In genomic region chr9:124821247-124821623, GRCh38 we compare ENCODE assay signal across 30 cellular contexts. TPM values are rescaled to one million over a fixed set of nuclear protein-coding genes. Genes with fewer than 3 reads are reported as not detected.
DNase-seq lines count a peak whose midpoint lies in the region; ATAC-seq, FAIRE-seq and TF ChIP-seq lines count a peak whose summit lies in the region.
"Had no signal": no experiment of that assay in that cellular context is flagged by ENCODE, and none has a peak within 500 bp of the region (broad histone marks: within the 10 kb centered on the region; RNA-seq: fewer than 3 reads in every experiment).

No MANE protein-coding gene starts in this region.

- ATAC-seq in HepG2, result no peak
- ATAC-seq in right lobe of liver, result no peak
- no peak for ATAC-seq in HG03139 (IDR thresholded peaks at IDR 0.05; ENCODE audit: unreplicated experiment)
- ATAC-seq: Panc1 had no signal

- POLR2A ChIA-PET in HepG2 (lab: Yijun Ruan, JAX), result no interaction called here

- no peak overlapping the region for H2BK12ac ChIP-seq in neuronal stem cell (ENCODE audit: low read length)

- no TSS peak for BruUV-seq in HepG2 (replicated peaks; lab: Mats Ljungman, UMichigan)
- no TSS peak for BruUV-seq in mammary epithelial cell (replicated peaks; lab: Mats Ljungman, UMichigan)

- no peak for TF ChIP-seq POLR2A in HepG2 (IDR thresholded peaks at IDR 0.05; ENCODE audit: insufficient read depth in 1 of 2, low read depth in 2 of 2, low read length in 2 of 2)
- TF ChIP-seq POLR2A in right lobe of liver (IDR thresholded peaks at IDR 0.05), result no peak
- no peak for TF ChIP-seq POLR2A in esophagus squamous epithelium (IDR thresholded peaks at IDR 0.05)

- WGBS in HepG2 (ENCODE audit: low lambda C conversion rate), result 67% methylated on average over 3 of the region's 3 CpGs
- 63% methylated on average over 3 of the region's 3 CpGs for WGBS in right lobe of liver (ENCODE audit: insufficient coverage, low coverage, low lambda C conversion rate, missing lambda C conversion rate)
- WGBS in esophagus squamous epithelium, 2 donors, result 45 to 76% methylated on average over 2 to 3 of the region's 3 CpGs
- WGBS in neuronal stem cell (ENCODE audit: extremely low coverage in 2 of 2, insufficient read length in 2 of 2, insufficient replicate concordance in 1 of 2), 2 donors, result no CpG with 5 or more reads among the region's 3 CpGs
- 71% methylated on average over 3 of the region's 3 CpGs for WGBS in mammary epithelial cell (ENCODE audit: low coverage, missing lambda C conversion rate)

- H2BK120ac ChIP-seq in neuronal stem cell (ENCODE audit: low read depth, low read length), result no peak overlapping the region

- TF ChIP-seq EP300 in HepG2 (IDR thresholded peaks at IDR 0.05; ENCODE audit: low read depth in 2 of 2, low read length in 2 of 2) (no peak), HepG2 (CRISPR knock-in tag; IDR thresholded peaks at IDR 0.05; ENCODE audit: borderline replicate concordance) (no peak)

- H4K20me1 ChIP-seq in HepG2 (ENCODE audit: insufficient read depth, low read length) (no peaks in the 10 kb centered on the region), mammary epithelial cell (ENCODE audit: insufficient read depth, low read length) (no peaks in the 10 kb centered on the region)

- H3K4me1 ChIP-seq in HepG2 (ENCODE audit: insufficient read depth, low read length) (peaks cover 56% of the 10 kb centered on the region), right lobe of liver (peaks cover 0 to 4% (median 0%) of the 10 kb centered on the region in 4 donors), esophagus squamous epithelium (peaks cover 22 to 51% (median 28%) of the 10 kb centered on the region in 3 donors), neuronal stem cell (ENCODE audit: control insufficient read depth in 2 of 2, insufficient read depth in 1 of 2, low read depth in 1 of 2, low read length in 2 of 2) (peaks cover 2 to 4% of the 10 kb centered on the region in 2 donors), mammary epithelial cell (ENCODE audit: insufficient read depth, low read length) (peaks cover 31% of the 10 kb centered on the region)

- H2BK15ac ChIP-seq in neuronal stem cell (ENCODE audit: low read length), result no peak overlapping the region

- H3K36me3 ChIP-seq in HepG2 (replicated peaks in 1 of 2; ENCODE audit: control insufficient read depth in 1 of 2, insufficient read depth in 2 of 2, low read length in 2 of 2), result no peaks in the 10 kb centered on the region
- no peaks in the 10 kb centered on the region for H3K36me3 ChIP-seq in right lobe of liver
- H3K36me3 ChIP-seq in esophagus squamous epithelium, result no peaks in the 10 kb centered on the region
- H3K36me3 ChIP-seq in neuronal stem cell (replicated peaks in 1 of 2; ENCODE audit: control insufficient read depth in 2 of 2, insufficient read depth in 2 of 2, low read length in 2 of 2), result no peaks in the 10 kb centered on the region
- no peaks in the 10 kb centered on the region for H3K36me3 ChIP-seq in mammary epithelial cell (ENCODE audit: insufficient read depth, low read length)
- H3K36me3 ChIP-seq: BE2C had no signal

- H3K18ac ChIP-seq in neuronal stem cell (ENCODE audit: low read length), result no peak overlapping the region

- H3K23ac ChIP-seq in neuronal stem cell (ENCODE audit: low read depth, low read length, poor library complexity), result no peak overlapping the region

- intact Hi-C loops in HepG2 (cut with micrococcal nuclease; ENCODE audit: unreplicated experiment) (no loop called here), right lobe of liver (cut with DNase I) (no loop called here), esophagus squamous epithelium (cut with DNase I) (no loop called here), mammary epithelial cell (cut with micrococcal nuclease) (no loop called here)

- no peak overlapping the region for H3K14ac ChIP-seq in neuronal stem cell (ENCODE audit: low read length)

- TF ChIP-seq CTCF in HepG2 (CRISPR knock-in tag; IDR thresholded peaks at IDR 0.05) (no peak), right lobe of liver (IDR thresholded peaks at IDR 0.05) (no peak), esophagus squamous epithelium (IDR thresholded peaks at IDR 0.05) (no peak), mammary epithelial cell (conservative IDR thresholded peaks at IDR 0.05 in 1 of 2, IDR thresholded peaks at IDR 0.05 in 1 of 2; ENCODE audit: extremely low read depth in 1 of 2, insufficient read depth in 1 of 2, low read depth in 1 of 2, low read length in 2 of 2) (no peak)

- CTCF ChIA-PET in HepG2 (lab: Yijun Ruan, JAX; ENCODE audit: low intra/inter-chr PET ratio, low total read pairs) (no interaction called here), mammary epithelial cell (lab: Charles Lee; ENCODE audit: low non-redundant PET) (no interaction called here)

- no peak overlapping the region for H4K8ac ChIP-seq in neuronal stem cell (ENCODE audit: low read depth, low read length)

- no peaks in the 10 kb centered on the region for H3K79me1 ChIP-seq in neuronal stem cell (ENCODE audit: low read depth, low read length)

- H3K27me3 ChIP-seq in HepG2 (ENCODE audit: control insufficient read depth in 1 of 2, insufficient read depth in 2 of 2, low read length in 2 of 2) (no peaks in the 10 kb centered on the region), right lobe of liver (no peaks in the 10 kb centered on the region), esophagus squamous epithelium (no peaks in the 10 kb centered on the region), neuronal stem cell (ENCODE audit: control insufficient read depth in 3 of 3, insufficient read depth in 3 of 3, low read depth in 1 of 3, low read length in 3 of 3) (peaks cover 0 to 6% (median 0%) of the 10 kb centered on the region in 3 experiments), mammary epithelial cell (ENCODE audit: insufficient read depth, low read length) (no peaks in the 10 kb centered on the region)
- H3K27me3 ChIP-seq: BE2C had no signal

- H3K4me3 ChIP-seq in HepG2 (replicated peaks in 1 of 3; ENCODE audit: insufficient read depth in 1 of 3, low read depth in 2 of 3, low read length in 3 of 3) (no peak overlapping the region), right lobe of liver (no peak overlapping the region), esophagus squamous epithelium (no peak overlapping the region), neuronal stem cell (ENCODE audit: low read length in 2 of 2) (no peak overlapping the region), mammary epithelial cell (replicated peaks in 1 of 3; ENCODE audit: insufficient read depth in 1 of 3, low read depth in 2 of 3, low read length in 3 of 3) (no peak overlapping the region)

- H3K79me2 ChIP-seq in HepG2 (ENCODE audit: insufficient read depth, low read length) (no peaks in the 10 kb centered on the region), mammary epithelial cell (ENCODE audit: insufficient read depth, low read length) (no peaks in the 10 kb centered on the region)

- H3K4ac ChIP-seq in neuronal stem cell (ENCODE audit: low read length), result no peak overlapping the region

- H3K27ac ChIP-seq in HepG2 (ENCODE audit: extremely low read length, insufficient read depth, low read length) (no peak overlapping the region), right lobe of liver (no peak overlapping the region), esophagus squamous epithelium (peak overlapping the region; percentile 17 to 94 (median 71)), neuronal stem cell (replicated peaks; ENCODE audit: low read length) (no peak overlapping the region), mammary epithelial cell (ENCODE audit: insufficient read depth, low read depth, low read length) (no peak overlapping the region)
- H3K27ac ChIP-seq: 22Rv1, KMS-11 had no signal

- DNase-seq in HepG2 (ENCODE audit: low spot score) (no peak), right lobe of liver (no peak), esophagus squamous epithelium (lab: John Stamatoyannopoulos, UW) (no peak), neuronal stem cell (ENCODE audit: low spot score) (no peak), mammary epithelial cell (no peak), foreskin melanocyte (no peak)
- no peak for DNase-seq in NK-92 treated with Interleukin-12 subunit alpha and Interleukin-12 subunit beta, amount 100 ng/mL, for 24 hours (lab: John Stamatoyannopoulos, UW)
- DNase-seq: ACHN, BE2C, Calu3, DMS79 treated with DMSO at 0.1 percent for 48 hours, GF-D8, HCEC 1CT, NCI-H1048, NCI-H1417, NCI-H1694, NCI-H2029 treated with DMSO at 0.1 percent for 48 hours, NCI-H2227 treated with DMSO at 0.1 percent for 48 hours, NCI-H526 treated with DMSO at 0.1 percent for 48 hours, SIG-M5, SK-N-SH had no signal

- H3K9me3 ChIP-seq in HepG2 (ENCODE audit: low read length) (no peaks in the 10 kb centered on the region), right lobe of liver (no peaks in the 10 kb centered on the region), esophagus squamous epithelium (no peaks in the 10 kb centered on the region), neuronal stem cell (replicated peaks in 1 of 2; ENCODE audit: control insufficient read depth in 2 of 2, insufficient read depth in 1 of 2, low read depth in 1 of 2, low read length in 2 of 2) (no peaks in the 10 kb centered on the region), mammary epithelial cell (replicated peaks; ENCODE audit: insufficient read depth, low read length) (no peaks in the 10 kb centered on the region)
- H3K9me3 ChIP-seq: BE2C, SK-N-SH had no signal

- H3K9ac ChIP-seq in HepG2 (ENCODE audit: insufficient read depth, low read depth, low read length) (no peak overlapping the region), neuronal stem cell (ENCODE audit: low read depth, low read length, poor library complexity) (no peak overlapping the region), mammary epithelial cell (ENCODE audit: insufficient read depth, low read length) (no peak overlapping the region)
- H3K9ac ChIP-seq: KMS-11, SK-N-SH had no signal

- no peak overlapping the region for H2AFZ ChIP-seq in HepG2 (ENCODE audit: low read length)
- peak overlapping the region; percentile 49 for H2AFZ ChIP-seq in neuronal stem cell (ENCODE audit: low read length)
- H2AFZ ChIP-seq in mammary epithelial cell (ENCODE audit: low read depth, low read length), result no peak overlapping the region

- no peak overlapping the region for H3K4me2 ChIP-seq in HepG2 (ENCODE audit: low read depth, low read length)
- no peak overlapping the region for H3K4me2 ChIP-seq in neuronal stem cell (ENCODE audit: insufficient read depth, low read length, poor library complexity, severe bottlenecking)
- no peak overlapping the region for H3K4me2 ChIP-seq in mammary epithelial cell (ENCODE audit: insufficient read depth, low read depth, low read length)
- H3K4me2 ChIP-seq: KMS-11, SK-N-SH had no signal

- H2BK5ac ChIP-seq in neuronal stem cell (ENCODE audit: low read length), result no peak overlapping the region

- H4K91ac ChIP-seq in neuronal stem cell (ENCODE audit: low read depth, low read length, poor library complexity), result no peak overlapping the region

- FAIRE-seq in HepG2 (lab: Jason Lieb, UNC), result no peak
- FAIRE-seq: GM12891, H1 had no signal

- dilution Hi-C loops in mammary epithelial cell (cut with HindIII; ENCODE audit: low sequenced_read_pairs), result no loop called here

- TF ChIP-seq RAD21 in HepG2 (CRISPR knock-in tag; IDR thresholded peaks at IDR 0.05), result no peak

- in situ Hi-C loops in HepG2 (cut with HindIII; ENCODE audit: extremely low pct_ligation_motif_present, low pct_unique_long_range_greater_than_20kb), result no loop called here
- in situ Hi-C loops in mammary epithelial cell (cut with MboI; ENCODE audit: low sequenced_read_pairs in 2 of 2), result no loop called here

- no peak overlapping the region for H2AK5ac ChIP-seq in neuronal stem cell (ENCODE audit: low read depth, low read length)

RNA-seq across cellular contexts. Expression of gene WDR38, which starts 32.0 kb away (rescaled TPM):
- total RNA-seq in HepG2 (2016; rRNA removed; fragmentation: Illumina TruSeq; extraction: Trizol) (not detected in 2 replicates), right lobe of liver (not detected), esophagus squamous epithelium (not detected), mammary epithelial cell (not detected)
- not detected in 2 replicates for total RNA-seq in HepG2 (2016; cell fraction: cytosol; rRNA removed; fragmentation: Illumina TruSeq; extraction: Trizol; ENCODE audit: low read depth)
- not detected in 2 replicates for total RNA-seq in HepG2 (2016; cell fraction: insoluble cytoplasmic fraction; rRNA removed; fragmentation: Illumina TruSeq; extraction: Trizol)
- not detected in 2 replicates for total RNA-seq in HepG2 (2016; cell fraction: membrane; rRNA removed; fragmentation: Illumina TruSeq; extraction: Trizol)
- not detected in 2 replicates for total RNA-seq in HepG2 (2016; cell fraction: nucleus; rRNA removed; fragmentation: Illumina TruSeq; extraction: Trizol)
- polyA plus RNA-seq in HepG2 (2011; rRNA removed) (not detected in 2 replicates), mammary epithelial cell (not detected)
- polyA plus RNA-seq in HepG2 (2011; cell fraction: cytosol; rRNA removed), result not detected in 2 replicates
- polyA plus RNA-seq in HepG2 (2011; cell fraction: nucleus; rRNA removed), result not detected in 2 replicates
- polyA plus RNA-seq in HepG2 (2012), result 0.11 TPM in 1 of 2 replicates, not detected in the other
- polyA plus RNA-seq in HepG2 (2016; cell fraction: cytosol; fragmentation: Illumina TruSeq; extraction: Trizol; ENCODE audit: low read depth), result not detected in 2 replicates
- polyA plus RNA-seq in HepG2 (2016; cell fraction: insoluble cytoplasmic fraction; fragmentation: Illumina TruSeq; extraction: Trizol; ENCODE audit: low read depth), result not detected in 2 replicates
- not detected in 2 replicates for polyA plus RNA-seq in HepG2 (2016; cell fraction: membrane; fragmentation: Illumina TruSeq; extraction: Trizol; ENCODE audit: low read depth)
- polyA plus RNA-seq in HepG2 (2016; cell fraction: nucleus; fragmentation: Illumina TruSeq; extraction: Trizol; ENCODE audit: insufficient read depth, low read depth), result not detected in 2 replicates
- not detected in 2 replicates for polyA minus RNA-seq in HepG2 (2011; rRNA and poly(A)+ RNA removed; ENCODE audit: low replicate concordance)
- not detected in 2 replicates for polyA minus RNA-seq in HepG2 (2011; cell fraction: cytosol; rRNA and poly(A)+ RNA removed)
- not detected in 2 replicates for polyA minus RNA-seq in HepG2 (2011; cell fraction: nucleus; rRNA and poly(A)+ RNA removed)
- not detected for polyA plus RNA-seq in neuronal stem cell (2013, experiment 1 of 2)
- polyA plus RNA-seq in neuronal stem cell (2013, experiment 2 of 2), result not detected
- not detected for polyA minus RNA-seq in mammary epithelial cell
- total RNA-seq: Calu3, H1, NCI-H460, OCI-LY7 had no signal
- polyA plus RNA-seq: H1, IgD-negative memory B cell, SK-N-SH had no signal

RNA-seq across cellular contexts. Expression of gene RPL35, which starts 40.5 kb away (rescaled TPM):
- total RNA-seq in HepG2 (2016; rRNA removed; fragmentation: Illumina TruSeq; extraction: Trizol) (2,153 and 2,627 TPM in 2 replicates), right lobe of liver (1,000 to 10,000 TPM in 2 of 6 experiments, 100 to 1,000 TPM in 4; 372 to 1,299 (median 414) TPM), esophagus squamous epithelium (1,000 to 10,000 TPM; 2,345 to 3,186 (median 2,827) TPM), mammary epithelial cell (1,000 to 10,000 TPM; 1,457 to 1,657 TPM)
- total RNA-seq in HepG2 (2016; cell fraction: cytosol; rRNA removed; fragmentation: Illumina TruSeq; extraction: Trizol; ENCODE audit: low read depth), result 3,385 and 3,407 TPM in 2 replicates
- 2,139 and 2,989 TPM in 2 replicates for total RNA-seq in HepG2 (2016; cell fraction: insoluble cytoplasmic fraction; rRNA removed; fragmentation: Illumina TruSeq; extraction: Trizol)
- 3,807 and 4,143 TPM in 2 replicates for total RNA-seq in HepG2 (2016; cell fraction: membrane; rRNA removed; fragmentation: Illumina TruSeq; extraction: Trizol)
- 683 and 708 TPM in 2 replicates for total RNA-seq in HepG2 (2016; cell fraction: nucleus; rRNA removed; fragmentation: Illumina TruSeq; extraction: Trizol)
- polyA plus RNA-seq in HepG2 (2011; rRNA removed) (2,935 and 3,116 TPM in 2 replicates), mammary epithelial cell (2,723 TPM)
- polyA plus RNA-seq in HepG2 (2011; cell fraction: cytosol; rRNA removed), result 2,953 and 3,054 TPM in 2 replicates
- polyA plus RNA-seq in HepG2 (2011; cell fraction: nucleus; rRNA removed), result 616 and 803 TPM in 2 replicates
- polyA plus RNA-seq in HepG2 (2012), result 2,083 and 2,112 TPM in 2 replicates
- polyA plus RNA-seq in HepG2 (2016; cell fraction: cytosol; fragmentation: Illumina TruSeq; extraction: Trizol; ENCODE audit: low read depth), result 3,684 and 3,704 TPM in 2 replicates
- 2,597 and 2,813 TPM in 2 replicates for polyA plus RNA-seq in HepG2 (2016; cell fraction: insoluble cytoplasmic fraction; fragmentation: Illumina TruSeq; extraction: Trizol; ENCODE audit: low read depth)
- polyA plus RNA-seq in HepG2 (2016; cell fraction: membrane; fragmentation: Illumina TruSeq; extraction: Trizol; ENCODE audit: low read depth), result 3,334 and 3,770 TPM in 2 replicates
- 1,227 and 1,286 TPM in 2 replicates for polyA plus RNA-seq in HepG2 (2016; cell fraction: nucleus; fragmentation: Illumina TruSeq; extraction: Trizol; ENCODE audit: insufficient read depth, low read depth)
- polyA minus RNA-seq in HepG2 (2011; rRNA and poly(A)+ RNA removed; ENCODE audit: low replicate concordance), result 387 and 1,363 TPM in 2 replicates
- polyA minus RNA-seq in HepG2 (2011; cell fraction: cytosol; rRNA and poly(A)+ RNA removed), result 205 and 223 TPM in 2 replicates
- polyA minus RNA-seq in HepG2 (2011; cell fraction: nucleus; rRNA and poly(A)+ RNA removed), result 118 and 163 TPM in 2 replicates
- 6,578 TPM for polyA plus RNA-seq in neuronal stem cell (2013, experiment 1 of 2)
- 6,505 TPM for polyA plus RNA-seq in neuronal stem cell (2013, experiment 2 of 2)
- polyA minus RNA-seq in mammary epithelial cell, result 1,172 TPM

RNA-seq across cellular contexts. Expression of gene ARPC5L, which starts 40.7 kb away (rescaled TPM):
- total RNA-seq in HepG2 (2016; rRNA removed; fragmentation: Illumina TruSeq; extraction: Trizol), result 33.8 and 35.4 TPM in 2 replicates
- 21.4 and 25.6 TPM in 2 replicates for total RNA-seq in HepG2 (2016; cell fraction: cytosol; rRNA removed; fragmentation: Illumina TruSeq; extraction: Trizol; ENCODE audit: low read depth)
- 32.9 and 34.8 TPM in 2 replicates for total RNA-seq in HepG2 (2016; cell fraction: insoluble cytoplasmic fraction; rRNA removed; fragmentation: Illumina TruSeq; extraction: Trizol)
- 37.4 and 43.6 TPM in 2 replicates for total RNA-seq in HepG2 (2016; cell fraction: membrane; rRNA removed; fragmentation: Illumina TruSeq; extraction: Trizol)
- 17.1 and 19.2 TPM in 2 replicates for total RNA-seq in HepG2 (2016; cell fraction: nucleus; rRNA removed; fragmentation: Illumina TruSeq; extraction: Trizol)
- polyA plus RNA-seq in HepG2 (2011; rRNA removed), result 23.6 and 29.9 TPM in 2 replicates
- 24.8 and 25.8 TPM in 2 replicates for polyA plus RNA-seq in HepG2 (2011; cell fraction: cytosol; rRNA removed)
- 14.2 and 16.9 TPM in 2 replicates for polyA plus RNA-seq in HepG2 (2011; cell fraction: nucleus; rRNA removed)
- polyA plus RNA-seq in HepG2 (2012), result 23.8 and 28.3 TPM in 2 replicates
- 38.1 and 45.8 TPM in 2 replicates for polyA plus RNA-seq in HepG2 (2016; cell fraction: cytosol; fragmentation: Illumina TruSeq; extraction: Trizol; ENCODE audit: low read depth)
- polyA plus RNA-seq in HepG2 (2016; cell fraction: insoluble cytoplasmic fraction; fragmentation: Illumina TruSeq; extraction: Trizol; ENCODE audit: low read depth), result 52.1 and 52.2 TPM in 2 replicates
- polyA plus RNA-seq in HepG2 (2016; cell fraction: membrane; fragmentation: Illumina TruSeq; extraction: Trizol; ENCODE audit: low read depth), result 48.0 and 55.5 TPM in 2 replicates
- polyA plus RNA-seq in HepG2 (2016; cell fraction: nucleus; fragmentation: Illumina TruSeq; extraction: Trizol; ENCODE audit: insufficient read depth, low read depth), result 58.5 and 61.4 TPM in 2 replicates
- 9.0 and 35.1 TPM in 2 replicates for polyA minus RNA-seq in HepG2 (2011; rRNA and poly(A)+ RNA removed; ENCODE audit: low replicate concordance)
- 8.1 and 9.9 TPM in 2 replicates for polyA minus RNA-seq in HepG2 (2011; cell fraction: cytosol; rRNA and poly(A)+ RNA removed)
- polyA minus RNA-seq in HepG2 (2011; cell fraction: nucleus; rRNA and poly(A)+ RNA removed), result 10.1 and 10.8 TPM in 2 replicates
- 10 to 100 TPM; 15.2 to 25.7 (median 20.6) TPM for total RNA-seq in right lobe of liver
- 10 to 100 TPM; 39.1 to 59.6 (median 45.3) TPM for total RNA-seq in esophagus squamous epithelium
- 31.9 TPM for polyA plus RNA-seq in neuronal stem cell (2013, experiment 1 of 2)
- 31.7 TPM for polyA plus RNA-seq in neuronal stem cell (2013, experiment 2 of 2)
- 10 to 100 TPM; 21.2 to 79.8 TPM for total RNA-seq in mammary epithelial cell
- polyA plus RNA-seq in mammary epithelial cell, result 76.4 TPM
- 46.6 TPM for polyA minus RNA-seq in mammary epithelial cell

RNA-seq across cellular contexts. Expression of gene OLFML2A, which starts 44.3 kb away (rescaled TPM):
- total RNA-seq in HepG2 (2016; rRNA removed; fragmentation: Illumina TruSeq; extraction: Trizol), result 0.02 TPM in 1 of 2 replicates, not detected in the other
- under 0.01 and 0.09 TPM in 2 replicates for total RNA-seq in HepG2 (2016; cell fraction: cytosol; rRNA removed; fragmentation: Illumina TruSeq; extraction: Trizol; ENCODE audit: low read depth)
- total RNA-seq in HepG2 (2016; cell fraction: insoluble cytoplasmic fraction; rRNA removed; fragmentation: Illumina TruSeq; extraction: Trizol), result 0.02 TPM in 1 of 2 replicates, not detected in the other
- total RNA-seq in HepG2 (2016; cell fraction: membrane; rRNA removed; fragmentation: Illumina TruSeq; extraction: Trizol), result 0.03 TPM in 2 replicates
- 0.06 and 0.09 TPM in 2 replicates for total RNA-seq in HepG2 (2016; cell fraction: nucleus; rRNA removed; fragmentation: Illumina TruSeq; extraction: Trizol)
- 0.01 and 0.04 TPM in 2 replicates for polyA plus RNA-seq in HepG2 (2011; rRNA removed)
- 0.03 and 0.04 TPM in 2 replicates for polyA plus RNA-seq in HepG2 (2011; cell fraction: cytosol; rRNA removed)
- 0.02 and 0.05 TPM in 2 replicates for polyA plus RNA-seq in HepG2 (2011; cell fraction: nucleus; rRNA removed)
- 0.01 TPM in 1 of 2 replicates, not detected in the other for polyA plus RNA-seq in HepG2 (2012)
- polyA plus RNA-seq in HepG2 (2016; cell fraction: cytosol; fragmentation: Illumina TruSeq; extraction: Trizol; ENCODE audit: low read depth), result not detected in 2 replicates
- polyA plus RNA-seq in HepG2 (2016; cell fraction: insoluble cytoplasmic fraction; fragmentation: Illumina TruSeq; extraction: Trizol; ENCODE audit: low read depth), result 0.03 TPM in 1 of 2 replicates, not detected in the other
- polyA plus RNA-seq in HepG2 (2016; cell fraction: membrane; fragmentation: Illumina TruSeq; extraction: Trizol; ENCODE audit: low read depth), result not detected in 2 replicates
- 0.07 TPM in 1 of 2 replicates, not detected in the other for polyA plus RNA-seq in HepG2 (2016; cell fraction: nucleus; fragmentation: Illumina TruSeq; extraction: Trizol; ENCODE audit: insufficient read depth, low read depth)
- 0.08 and 2.8 TPM in 2 replicates for polyA minus RNA-seq in HepG2 (2011; rRNA and poly(A)+ RNA removed; ENCODE audit: low replicate concordance)
- 0.09 and 0.30 TPM in 2 replicates for polyA minus RNA-seq in HepG2 (2011; cell fraction: cytosol; rRNA and poly(A)+ RNA removed)
- polyA minus RNA-seq in HepG2 (2011; cell fraction: nucleus; rRNA and poly(A)+ RNA removed), result 0.12 and 0.26 TPM in 2 replicates
- under 1 TPM; 0.12 to 0.74 (median 0.40) TPM for total RNA-seq in right lobe of liver
- 10 to 100 TPM in 3 of 4 donors, 1 to 10 TPM in 1; 9.0 to 21.7 (median 13.6) TPM for total RNA-seq in esophagus squamous epithelium
- 3.4 TPM for polyA plus RNA-seq in neuronal stem cell (2013, experiment 1 of 2)
- 3.6 TPM for polyA plus RNA-seq in neuronal stem cell (2013, experiment 2 of 2)
- total RNA-seq in mammary epithelial cell, result 1 to 10 TPM; 4.2 to 6.2 TPM
- 1.6 TPM for polyA plus RNA-seq in mammary epithelial cell
- polyA minus RNA-seq in mammary epithelial cell, result 2.3 TPM

RNA-seq across cellular contexts. Expression of gene NR6A1, which starts 50.1 kb away (rescaled TPM):
- 31.5 and 50.9 TPM in 2 replicates for total RNA-seq in HepG2 (2016; rRNA removed; fragmentation: Illumina TruSeq; extraction: Trizol)
- total RNA-seq in HepG2 (2016; cell fraction: cytosol; rRNA removed; fragmentation: Illumina TruSeq; extraction: Trizol; ENCODE audit: low read depth), result 10.7 and 12.1 TPM in 2 replicates
- total RNA-seq in HepG2 (2016; cell fraction: insoluble cytoplasmic fraction; rRNA removed; fragmentation: Illumina TruSeq; extraction: Trizol), result 28.3 and 52.2 TPM in 2 replicates
- 36.7 and 36.8 TPM in 2 replicates for total RNA-seq in HepG2 (2016; cell fraction: membrane; rRNA removed; fragmentation: Illumina TruSeq; extraction: Trizol)
- 24.3 and 28.3 TPM in 2 replicates for total RNA-seq in HepG2 (2016; cell fraction: nucleus; rRNA removed; fragmentation: Illumina TruSeq; extraction: Trizol)
- 19.7 and 28.1 TPM in 2 replicates for polyA plus RNA-seq in HepG2 (2011; rRNA removed)
- 15.0 and 17.4 TPM in 2 replicates for polyA plus RNA-seq in HepG2 (2011; cell fraction: cytosol; rRNA removed)
- polyA plus RNA-seq in HepG2 (2011; cell fraction: nucleus; rRNA removed), result 18.1 and 19.3 TPM in 2 replicates
- polyA plus RNA-seq in HepG2 (2012), result 12.1 and 12.8 TPM in 2 replicates
- polyA plus RNA-seq in HepG2 (2016; cell fraction: cytosol; fragmentation: Illumina TruSeq; extraction: Trizol; ENCODE audit: low read depth), result 4.2 and 4.9 TPM in 2 replicates
- 20.4 and 24.5 TPM in 2 replicates for polyA plus RNA-seq in HepG2 (2016; cell fraction: insoluble cytoplasmic fraction; fragmentation: Illumina TruSeq; extraction: Trizol; ENCODE audit: low read depth)
- polyA plus RNA-seq in HepG2 (2016; cell fraction: membrane; fragmentation: Illumina TruSeq; extraction: Trizol; ENCODE audit: low read depth), result 8.8 and 10.3 TPM in 2 replicates
- polyA plus RNA-seq in HepG2 (2016; cell fraction: nucleus; fragmentation: Illumina TruSeq; extraction: Trizol; ENCODE audit: insufficient read depth, low read depth), result 21.9 and 25.3 TPM in 2 replicates
- 13.7 and 123 TPM in 2 replicates for polyA minus RNA-seq in HepG2 (2011; rRNA and poly(A)+ RNA removed; ENCODE audit: low replicate concordance)
- polyA minus RNA-seq in HepG2 (2011; cell fraction: cytosol; rRNA and poly(A)+ RNA removed), result 35.0 and 40.7 TPM in 2 replicates
- polyA minus RNA-seq in HepG2 (2011; cell fraction: nucleus; rRNA and poly(A)+ RNA removed), result 26.1 and 27.2 TPM in 2 replicates
- total RNA-seq in right lobe of liver, result 1 to 10 TPM; 1.3 to 3.6 (median 1.9) TPM
- 1 to 10 TPM; 1.9 to 4.0 (median 2.7) TPM for total RNA-seq in esophagus squamous epithelium
- 109 TPM for polyA plus RNA-seq in neuronal stem cell (2013, experiment 1 of 2)
- 113 TPM for polyA plus RNA-seq in neuronal stem cell (2013, experiment 2 of 2)
- 1 to 10 TPM; 3.2 to 4.8 TPM for total RNA-seq in mammary epithelial cell
- 0.76 TPM for polyA plus RNA-seq in mammary epithelial cell
- polyA minus RNA-seq in mammary epithelial cell, result 1.1 TPM

Comparison
In these comparisons a context has a peak if more than half of its experiments do, and no peak if none do; other contexts are left out.
1. H3K27ac ChIP-seq: peak in esophagus squamous epithelium (4 of 4); none in HepG2 (single experiment), right lobe of liver (0 of 3), neuronal stem cell (single experiment) and mammary epithelial cell (single experiment).